Comparison of ENCODE assay signal across 1 cellular context in genomic region chr1:23616292-23616822, GRCh38.
TF ChIP-seq lines count a peak whose summit lies in the region.

No MANE protein-coding gene starts in this region.

TF ChIP-seq in HCT116, 20 proteins besides CTCF, POLR2A, EP300 and RAD21:
- TF ChIP-seq ZNF274 (IDR thresholded peaks at IDR 0.05; ENCODE audit: low read depth, low read length) (no peak), SRF (IDR thresholded peaks at IDR 0.05; ENCODE audit: low read depth) (no peak), EGR1 (IDR thresholded peaks at IDR 0.05; ENCODE audit: low read depth) (no peak), FOSL1 (IDR thresholded peaks at IDR 0.05; ENCODE audit: low read depth) (no peak), EZH2 (IDR thresholded peaks at IDR 0.05) (no peak), JUND (IDR thresholded peaks at IDR 0.05) (no peak), CEBPB (IDR thresholded peaks at IDR 0.05; ENCODE audit: low read depth) (no peak), YY1 (IDR thresholded peaks at IDR 0.05; ENCODE audit: extremely low read depth, insufficient replicate concordance, low read depth, low read length) (no peak), ZFX (IDR thresholded peaks at IDR 0.05) (no peak), POLR2AphosphoS5 (IDR thresholded peaks at IDR 0.05; ENCODE audit: low read depth, low read length) (no peak), SIN3A (IDR thresholded peaks at IDR 0.05; ENCODE audit: low read depth) (no peak)
